In the genomic region with DNA sequence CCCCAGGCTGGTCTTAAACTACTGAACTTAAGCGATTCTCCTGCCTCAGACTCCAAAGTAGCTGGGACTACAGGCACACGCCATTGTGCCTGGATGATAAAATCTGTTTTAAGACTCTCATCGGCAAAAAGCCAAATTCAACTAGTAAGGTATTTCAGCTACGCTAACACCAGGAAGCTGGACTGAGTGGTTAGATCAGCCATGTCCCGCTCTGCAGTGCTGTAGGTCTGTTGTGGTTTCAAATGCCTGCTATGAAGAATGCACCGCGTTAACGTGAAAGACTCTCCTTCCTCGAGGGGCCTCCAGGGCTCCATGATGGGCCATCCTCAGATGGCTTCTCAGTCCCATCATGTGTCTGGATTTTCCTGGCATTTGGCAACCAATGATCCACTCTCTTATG, we compare ENCODE assay signal across 22 cellular contexts.
A peak's percentile ranks its signal among the peaks of the same experiment; 100 is the strongest.
DNase-seq lines count a peak whose midpoint lies in the region; ATAC-seq, FAIRE-seq and TF ChIP-seq lines count a peak whose summit lies in the region.
"Had no signal": no experiment of that assay in that cellular context is flagged by ENCODE, and none has a peak within 500 bp of the region (broad histone marks: within the 10 kb centered on the region; RNA-seq: fewer than 3 reads in every experiment).

No MANE protein-coding gene starts in this region.

- peak; percentile 19 for FAIRE-seq in K562 (lab: Jason Lieb, UNC)
- FAIRE-seq: A204.1, G401.6, GM12892, H1 had no signal

- no TSS peak for BruUV-seq in K562 (replicated peaks; lab: Mats Ljungman, UMichigan)

- H3K36me3 ChIP-seq in K562 (ENCODE audit: control insufficient read depth, insufficient read depth, low read length) = no peaks in the 10 kb centered on the region
- no peaks in the 10 kb centered on the region for H3K36me3 ChIP-seq in prostate gland
- H3K36me3 ChIP-seq: BLaER1 had no signal

- no peaks in the 10 kb centered on the region for H4K20me1 ChIP-seq in K562 (replicated peaks; ENCODE audit: control insufficient read depth, insufficient read depth, low read length)
- H4K20me1 ChIP-seq: BLaER1 had no signal

- H3K4me3 ChIP-seq in K562 (no peak overlapping the region), choroid plexus epithelial cell (ENCODE audit: low read depth, low read length) (no peak overlapping the region), prostate gland (no peak overlapping the region)
- H3K4me3 ChIP-seq: BLaER1, GM23248 had no signal

- intact Hi-C loops in K562 (cut with micrococcal nuclease) = no loop called here
- intact Hi-C loops in prostate gland (cut with DNase I) = no loop called here
- intact Hi-C loops in activated T-helper 2 cell treated with anti-CD3 and anti-CD28 coated beads, Interferon-gamma antibody, Interleukin-2, Interleukin-4, amounts not matched to agents 10 μg/mL and 5 μg/mL and 100 μg/mL, durations not matched to agents 14 hours and 24 hours and 36 hours (cut with micrococcal nuclease) = no loop called here

- H3K4me1 ChIP-seq in K562 (replicated peaks in 1 of 2; ENCODE audit: control insufficient read depth in 2 of 2, insufficient read depth in 2 of 2, low read length in 2 of 2) (peaks cover 0 to 10% of the 10 kb centered on the region in 2 experiments; a peak in 3 of 5 replicates), prostate gland (replicated peaks) (no peaks in the 10 kb centered on the region)
- H3K4me1 ChIP-seq: BLaER1, Caco-2 had no signal

- H3K9me3 ChIP-seq in K562 (replicated peaks; ENCODE audit: control insufficient read depth, insufficient read depth, low read depth, low read length) (no peaks in the 10 kb centered on the region), prostate gland (no peaks in the 10 kb centered on the region)
- H3K9me3 ChIP-seq: BLaER1, Caco-2 had no signal

- H3K27ac Mint-ChIP-seq in activated T-helper 2 cell treated with anti-CD3 and anti-CD28 coated beads, Interferon-gamma antibody, Interleukin-2, Interleukin-4, amounts not matched to agents 10 μg/mL and 5 μg/mL and 100 μg/mL, durations not matched to agents 14 hours and 24 hours and 36 hours = no peak overlapping the region
- H3K27ac Mint-ChIP-seq: B cell; CD4-positive, CD25-positive, alpha-beta regulatory T cell; CD8-positive, alpha-beta T cell had no signal

- peaks cover 0 to 5% of the 10 kb centered on the region in 2 experiments; a peak in 1 of 5 replicates for H3K27me3 ChIP-seq in K562 (ENCODE audit: control insufficient read depth in 2 of 2, insufficient read depth in 2 of 2, low read length in 2 of 2)
- no peaks in the 10 kb centered on the region for H3K27me3 ChIP-seq in prostate gland (replicated peaks; ENCODE audit: insufficient read depth)
- H3K27me3 ChIP-seq: BLaER1 had no signal

- H3K4me1 Mint-ChIP-seq in activated T-helper 2 cell treated with anti-CD3 and anti-CD28 coated beads, Interferon-gamma antibody, Interleukin-2, Interleukin-4, amounts not matched to agents 10 μg/mL and 5 μg/mL and 100 μg/mL, durations not matched to agents 14 hours and 24 hours and 36 hours (ENCODE audit: low read depth) = no peaks in the 10 kb centered on the region
- H3K4me1 Mint-ChIP-seq: B cell; CD4-positive, CD25-positive, alpha-beta regulatory T cell had no signal

- no peak for TF ChIP-seq CTCF in K562 (IDR thresholded peaks at IDR 0.05 in 2 of 3, conservative IDR thresholded peaks at IDR 0.05 in 1 of 3; ENCODE audit: insufficient read depth in 2 of 3, low read depth in 1 of 3, low read length in 3 of 3)
- no peak for TF ChIP-seq CTCF in choroid plexus epithelial cell (conservative IDR thresholded peaks at IDR 0.05; ENCODE audit: low read depth, low read length)
- no peak for TF ChIP-seq CTCF in prostate gland (IDR thresholded peaks at IDR 0.05)

- POLR2A ChIA-PET in K562 (lab: Yijun Ruan, JAX) = no interaction called here

- ATAC-seq in K562 = peak; percentile 58; the same call in 2 of the 3 replicates
- no peak for ATAC-seq in HG02623 (IDR thresholded peaks at IDR 0.05; ENCODE audit: unreplicated experiment)
- no peak for ATAC-seq in HG03342 (IDR thresholded peaks at IDR 0.05; ENCODE audit: unreplicated experiment)
- ATAC-seq: CD8-positive, alpha-beta T cell had no signal

- H3K27me3 Mint-ChIP-seq in activated T-helper 2 cell treated with anti-CD3 and anti-CD28 coated beads, Interferon-gamma antibody, Interleukin-2, Interleukin-4, amounts not matched to agents 10 μg/mL and 5 μg/mL and 100 μg/mL, durations not matched to agents 14 hours and 24 hours and 36 hours (ENCODE audit: low read depth) = peaks cover 30% of the 10 kb centered on the region
- H3K27me3 Mint-ChIP-seq: B cell had no signal

- WGBS in K562 (ENCODE audit: insufficient coverage, low coverage, missing lambda C conversion rate) = 27% methylated on average over 9 of the region's 9 CpGs
- 50% methylated on average over 9 of the region's 9 CpGs for WGBS in prostate gland

- in situ Hi-C loops in K562 (cut with MboI) = no loop called here

- no peaks in the 10 kb centered on the region for H3K79me2 ChIP-seq in K562 (ENCODE audit: control insufficient read depth, insufficient read depth, low read length)

- no peak overlapping the region for H3K4me3 Mint-ChIP-seq in activated T-helper 2 cell treated with anti-CD3 and anti-CD28 coated beads, Interferon-gamma antibody, Interleukin-2, Interleukin-4, amounts not matched to agents 10 μg/mL and 5 μg/mL and 100 μg/mL, durations not matched to agents 14 hours and 24 hours and 36 hours (ENCODE audit: low read depth)
- H3K4me3 Mint-ChIP-seq: B cell; CD4-positive, CD25-positive, alpha-beta regulatory T cell; CD8-positive, alpha-beta T cell had no signal

- no peaks in the 10 kb centered on the region for H3K9me3 Mint-ChIP-seq in activated T-helper 2 cell treated with anti-CD3 and anti-CD28 coated beads, Interferon-gamma antibody, Interleukin-2, Interleukin-4, amounts not matched to agents 10 μg/mL and 5 μg/mL and 100 μg/mL, durations not matched to agents 14 hours and 24 hours and 36 hours
- H3K9me3 Mint-ChIP-seq: CD8-positive, alpha-beta T cell had no signal

- peak overlapping the region; percentile 47; the same call in 1 of the 2 replicates for H2AFZ ChIP-seq in K562 (ENCODE audit: low read depth, low read length)
- H2AFZ ChIP-seq: GM23248 had no signal

- no peaks in the 10 kb centered on the region for H3K9me1 ChIP-seq in K562 (ENCODE audit: control insufficient read depth, insufficient read depth, low read length)

- H3K4me2 ChIP-seq in K562 (ENCODE audit: insufficient read depth, low read length) = no peak overlapping the region
- H3K4me2 ChIP-seq: BLaER1 had no signal

- peak in 1 of 4 experiments; percentile 23 for DNase-seq in K562 (ENCODE audit: extremely low read depth in 1 of 4, low spot score in 3 of 4)
- DNase-seq in choroid plexus epithelial cell (ENCODE audit: low read depth) = peak; percentile 4
- DNase-seq in non-pigmented ciliary epithelial cell (ENCODE audit: low read depth) = peak; percentile 28
- DNase-seq in prostate gland (ENCODE audit: low spot score) = peak; percentile 17
- no peak for DNase-seq in activated T-helper 2 cell treated with anti-CD3 and anti-CD28 coated beads, Interferon-gamma antibody, Interleukin-2, Interleukin-4, amounts not matched to agents 10 μg/mL and 5 μg/mL and 100 μg/mL, durations not matched to agents 14 hours and 24 hours and 36 hours (ENCODE audit: low spot score)
- DNase-seq: Caco-2; CD4-positive, CD25-positive, alpha-beta regulatory T cell; CD8-positive, alpha-beta T cell; DMS153; DND-41; GM23248; H7; HCEC 1CT had no signal

- TF ChIP-seq EP300 in K562 (IDR thresholded peaks at IDR 0.05; ENCODE audit: low read length) = no peak

- no peaks in the 10 kb centered on the region for H3K36me3 Mint-ChIP-seq in activated T-helper 2 cell treated with anti-CD3 and anti-CD28 coated beads, Interferon-gamma antibody, Interleukin-2, Interleukin-4, amounts not matched to agents 10 μg/mL and 5 μg/mL and 100 μg/mL, durations not matched to agents 14 hours and 24 hours and 36 hours (ENCODE audit: low read depth)
- H3K36me3 Mint-ChIP-seq: CD4-positive, CD25-positive, alpha-beta regulatory T cell; CD8-positive, alpha-beta T cell had no signal

- no peak for TF ChIP-seq RAD21 in K562 (CRISPR knock-in tag; conservative IDR thresholded peaks at IDR 0.05 in 1 of 2, IDR thresholded peaks at IDR 0.05 in 1 of 2)

- no peak overlapping the region for H3K27ac ChIP-seq in K562 (ENCODE audit: extremely low read depth, low read depth, low read length)
- H3K27ac ChIP-seq in prostate gland = no peak overlapping the region
- H3K27ac ChIP-seq: BLaER1, C4-2B, GM23248 had no signal

- no peak overlapping the region for H3K9ac ChIP-seq in K562 (ENCODE audit: insufficient read depth in 1 of 2, low read depth in 2 of 2, low read length in 2 of 2)
- H3K9ac ChIP-seq: BLaER1, GM23248 had no signal

- TF ChIP-seq POLR2A in K562 (conservative IDR thresholded peaks at IDR 0.05) = no peak
- TF ChIP-seq POLR2A in prostate gland (IDR thresholded peaks at IDR 0.05) = no peak

- CTCF ChIA-PET in K562 (lab: Yijun Ruan, JAX; ENCODE audit: low intra/inter-chr PET ratio) = no interaction called here

TF ChIP-seq in K562, 482 proteins besides CTCF, POLR2A, EP300 and RAD21 (continues in another document):
- TF ChIP-seq ADNP (tag; IDR thresholded peaks at IDR 0.05) = no peak
- TF ChIP-seq KLF16 (IDR thresholded peaks at IDR 0.05) = no peak
- TF ChIP-seq, protein P1, sequence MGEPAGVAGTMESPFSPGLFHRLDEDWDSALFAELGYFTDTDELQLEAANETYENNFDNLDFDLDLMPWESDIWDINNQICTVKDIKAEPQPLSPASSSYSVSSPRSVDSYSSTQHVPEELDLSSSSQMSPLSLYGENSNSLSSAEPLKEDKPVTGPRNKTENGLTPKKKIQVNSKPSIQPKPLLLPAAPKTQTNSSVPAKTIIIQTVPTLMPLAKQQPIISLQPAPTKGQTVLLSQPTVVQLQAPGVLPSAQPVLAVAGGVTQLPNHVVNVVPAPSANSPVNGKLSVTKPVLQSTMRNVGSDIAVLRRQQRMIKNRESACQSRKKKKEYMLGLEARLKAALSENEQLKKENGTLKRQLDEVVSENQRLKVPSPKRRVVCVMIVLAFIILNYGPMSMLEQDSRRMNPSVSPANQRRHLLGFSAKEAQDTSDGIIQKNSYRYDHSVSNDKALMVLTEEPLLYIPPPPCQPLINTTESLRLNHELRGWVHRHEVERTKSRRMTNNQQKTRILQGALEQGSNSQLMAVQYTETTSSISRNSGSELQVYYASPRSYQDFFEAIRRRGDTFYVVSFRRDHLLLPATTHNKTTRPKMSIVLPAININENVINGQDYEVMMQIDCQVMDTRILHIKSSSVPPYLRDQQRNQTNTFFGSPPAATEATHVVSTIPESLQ (CRISPR knock-in tag; IDR thresholded peaks at IDR 0.05) = no peak
- no peak for TF ChIP-seq RBM15 (IDR thresholded peaks at IDR 0.05; ENCODE audit: insufficient read depth, low read length)
- TF ChIP-seq RUNX1 (IDR thresholded peaks at IDR 0.05; ENCODE audit: low read depth) = no peak
- TF ChIP-seq ZNF232 (CRISPR knock-in tag; IDR thresholded peaks at IDR 0.05) = no peak
